8 cellular contexts compared by ENCODE assay signal in the genomic region with DNA sequence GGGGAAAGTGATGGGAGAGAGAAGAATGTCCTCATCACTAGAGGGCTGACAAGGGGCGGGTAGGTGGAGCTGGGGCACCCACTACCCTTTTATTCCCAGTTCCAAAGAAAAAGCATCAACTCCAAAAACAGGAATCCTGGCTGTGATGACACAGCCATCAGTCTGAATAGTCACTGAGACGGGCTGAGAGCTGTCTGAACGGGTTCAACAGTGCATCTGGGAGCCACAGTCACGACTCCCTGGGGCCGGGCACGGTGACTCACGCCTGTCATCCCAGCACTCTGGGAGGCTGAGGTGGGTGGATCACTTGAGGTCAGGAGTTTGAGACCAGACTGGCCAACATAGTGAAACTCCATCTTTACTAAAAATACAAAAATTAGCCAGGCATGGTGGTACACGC. TPM values are rescaled to one million over a fixed set of nuclear protein-coding genes. Genes with fewer than 3 reads are reported as not detected.
A peak's percentile ranks its signal among the peaks of the same experiment; 100 is the strongest.
DNase-seq lines count a peak whose midpoint lies in the region; ATAC-seq and TF ChIP-seq lines count a peak whose summit lies in the region.
"Not testable (repeated sequence)": the region's sequence is repeated elsewhere in the genome, so short reads cannot be mapped to it uniquely, and the experiment has no call there.

No MANE protein-coding gene starts in this region.

- not testable (repeated sequence) for H3K4me3 ChIP-seq in GM23248; RWPE2 (ENCODE audit: severe bottlenecking); mesenchymal stem cell (ENCODE audit: insufficient read depth in 1 of 2, low read depth in 1 of 2, low read length in 2 of 2)

- H3K9me3 Mint-ChIP-seq in endothelial cell (ENCODE audit: unreplicated experiment): not testable (repeated sequence)

- H4K20me1 ChIP-seq in GM23248 (ENCODE audit: insufficient read depth): not testable (repeated sequence)

- H3K27ac Mint-ChIP-seq in endothelial cell (ENCODE audit: unreplicated experiment): peak overlapping the region; percentile 67

- not testable (repeated sequence) for H3K4me2 ChIP-seq in GM23248 (ENCODE audit: unreplicated experiment); mesenchymal stem cell (ENCODE audit: low read length, poor library complexity, severe bottlenecking)

- H3K18ac ChIP-seq in mesenchymal stem cell (ENCODE audit: low read depth in 1 of 2, low read length in 2 of 2): not testable (repeated sequence)

- not testable (repeated sequence) for H4K91ac ChIP-seq in mesenchymal stem cell (ENCODE audit: low read length)

- 21 to 37% methylated on average over 7 to 8 of the region's 8 CpGs for WGBS in GM23248 (ENCODE audit: low coverage in 1 of 2, low lambda C conversion rate in 2 of 2, missing lambda C conversion rate in 2 of 2), 2 experiments
- WGBS in mesenchymal stem cell: 49% methylated on average over 7 of the region's 8 CpGs

- peak; percentile 39; the same call in 1 of the 3 replicates for ATAC-seq in RWPE2 (ENCODE audit: low read depth)

- not testable (repeated sequence) for H3K14ac ChIP-seq in mesenchymal stem cell (ENCODE audit: low read length in 2 of 2)

- H2BK12ac ChIP-seq in mesenchymal stem cell (ENCODE audit: low read length in 2 of 2): not testable (repeated sequence)

- not testable (repeated sequence) for H2AK5ac ChIP-seq in mesenchymal stem cell (ENCODE audit: low read length, severe bottlenecking)

- H3K23ac ChIP-seq in mesenchymal stem cell (ENCODE audit: low read length in 2 of 2): not testable (repeated sequence)

- H3K36me3 ChIP-seq in GM23248 (ENCODE audit: low read depth): not testable (repeated sequence)
- H3K36me3 ChIP-seq in RWPE2 (ENCODE audit: low read depth) (peaks cover 18% of the 10 kb centered on the region), mesenchymal stem cell (ENCODE audit: control insufficient read depth in 1 of 2, insufficient read depth in 2 of 2, low read depth in 1 of 2, low read length in 2 of 2) (peaks cover 35 to 44% of the 10 kb centered on the region in 2 experiments)

- H3K79me2 ChIP-seq in GM23248 (ENCODE audit: insufficient read depth): not testable (repeated sequence)

- H3K27me3 ChIP-seq in GM23248 (replicated peaks; ENCODE audit: insufficient read depth); RWPE2 (ENCODE audit: insufficient read depth, poor library complexity, severe bottlenecking); mesenchymal stem cell (ENCODE audit: control insufficient read depth in 1 of 2, insufficient read depth in 1 of 2, low read length in 2 of 2): not testable (repeated sequence)

- peak overlapping the region; percentile 82 for H3K4me3 Mint-ChIP-seq in endothelial cell (ENCODE audit: unreplicated experiment)

- not testable (repeated sequence) for H2BK120ac ChIP-seq in mesenchymal stem cell (ENCODE audit: low read depth, low read length)

- not testable (repeated sequence) for H3K9ac ChIP-seq in GM23248; mesenchymal stem cell (ENCODE audit: low read length)

- not testable (repeated sequence) for H2BK15ac ChIP-seq in mesenchymal stem cell (ENCODE audit: low read depth, poor library complexity, severe bottlenecking)

- not testable (repeated sequence) for H4K8ac ChIP-seq in mesenchymal stem cell (ENCODE audit: low read length)

- not testable (repeated sequence) for H3F3A ChIP-seq in GM23248 (ENCODE audit: insufficient read depth)

- peaks cover 42% of the 10 kb centered on the region for H3K36me3 Mint-ChIP-seq in endothelial cell (ENCODE audit: low read depth, unreplicated experiment)

- DNase-seq in AG08396 (ENCODE audit: low spot score): peak; percentile 75
- peak; percentile 77 for DNase-seq in GM23248
- peak; percentile 50 for DNase-seq in LHCN-M2 (ENCODE audit: low read depth)
- not testable (repeated sequence) for DNase-seq in RWPE2 (ENCODE audit: low spot score); endothelial cell (ENCODE audit: low spot score)
- DNase-seq in amniotic epithelial cell (ENCODE audit: low read depth): peak; percentile 18
- peak; percentile 78 for DNase-seq in hepatic stellate cell (ENCODE audit: low spot score)
- DNase-seq in mesenchymal stem cell: peak; percentile 35

- not testable (repeated sequence) for H3K4me1 ChIP-seq in GM23248 (ENCODE audit: insufficient read depth); RWPE2 (ENCODE audit: insufficient read depth, poor library complexity, severe bottlenecking)
- H3K4me1 ChIP-seq in mesenchymal stem cell (ENCODE audit: control insufficient read depth, insufficient read depth, low read depth, low read length): peaks cover 23% of the 10 kb centered on the region

- TF ChIP-seq CTCF in RWPE2 (IDR thresholded peaks at IDR 0.05; ENCODE audit: poor library complexity, severe bottlenecking); endothelial cell (IDR thresholded peaks at IDR 0.05; ENCODE audit: unreplicated experiment): not testable (repeated sequence)

- H3K27ac ChIP-seq in GM23248; RWPE2 (ENCODE audit: poor library complexity, severe bottlenecking); mesenchymal stem cell (ENCODE audit: low read length, poor library complexity, severe bottlenecking): not testable (repeated sequence)

- not testable (repeated sequence) for H3K4me1 Mint-ChIP-seq in endothelial cell (ENCODE audit: unreplicated experiment)

- in situ Hi-C loops in GM23248 (cut with MboI): loop anchor here (25.0 kb wide), 1 partner anchor 302 kb away; no protein-coding TSS in a partner anchor

- H2AFZ ChIP-seq in GM23248; mesenchymal stem cell (ENCODE audit: low read depth, low read length): not testable (repeated sequence)

- not testable (repeated sequence) for H3K9me2 ChIP-seq in GM23248 (ENCODE audit: insufficient read depth)

- H3K9me3 ChIP-seq in GM23248 (ENCODE audit: low read depth); RWPE2 (ENCODE audit: severe bottlenecking); mesenchymal stem cell (ENCODE audit: control insufficient read depth, low read length): not testable (repeated sequence)

- not testable (repeated sequence) for H3K4ac ChIP-seq in mesenchymal stem cell (ENCODE audit: low read depth in 1 of 2, low read length in 2 of 2)

- H3K27me3 Mint-ChIP-seq in endothelial cell (ENCODE audit: unreplicated experiment): peaks cover 19% of the 10 kb centered on the region

- H3K79me1 ChIP-seq in mesenchymal stem cell (replicated peaks; ENCODE audit: low read length, poor library complexity, severe bottlenecking): not testable (repeated sequence)

- H2BK5ac ChIP-seq in mesenchymal stem cell (ENCODE audit: low read depth, low read length, poor library complexity, severe bottlenecking): not testable (repeated sequence)

RNA-seq across cellular contexts. Expression of gene CENPO, which starts 42.2 kb away (rescaled TPM):
- total RNA-seq in GM23248 (2014; rRNA removed; shearing (Covaris generic)): 13.2 and 22.1 TPM in 2 replicates
- polyA plus RNA-seq in GM23248 (2016; fragmentation: Nextera tagmentation; extraction: Ambion mirVana): 12.8 and 13.3 TPM in 2 replicates
- total RNA-seq in LHCN-M2 (2014; rRNA removed) (40.6 and 56.1 TPM in 2 replicates), endothelial cell (ENCODE audit: unreplicated experiment) (18.7 TPM)
- 22.0 TPM for polyA plus RNA-seq in LHCN-M2 (2012)
- 9.8 TPM for polyA plus RNA-seq in mesenchymal stem cell (2013, experiment 1 of 2)
- polyA plus RNA-seq in mesenchymal stem cell (2013, experiment 2 of 2): 10.4 TPM

RNA-seq across cellular contexts. Expression of gene PTRHD1, which starts 42.2 kb away (rescaled TPM):
- 13.3 and 27.5 TPM in 2 replicates for total RNA-seq in GM23248 (2014; rRNA removed; shearing (Covaris generic))
- 44.8 and 46.2 TPM in 2 replicates for polyA plus RNA-seq in GM23248 (2016; fragmentation: Nextera tagmentation; extraction: Ambion mirVana)
- total RNA-seq in LHCN-M2 (2014; rRNA removed) (15.1 and 28.4 TPM in 2 replicates), endothelial cell (ENCODE audit: unreplicated experiment) (36.0 TPM)
- polyA plus RNA-seq in LHCN-M2 (2012): 75.3 TPM
- 66.3 TPM for polyA plus RNA-seq in mesenchymal stem cell (2013, experiment 1 of 2)
- 75.4 TPM for polyA plus RNA-seq in mesenchymal stem cell (2013, experiment 2 of 2)
